ENCODE assay signal across 8 cellular contexts in genomic region chr14:51776102-51776894, GRCh38.
DNase-seq lines count a peak whose midpoint lies in the region; ATAC-seq and TF ChIP-seq lines count a peak whose summit lies in the region.

No MANE protein-coding gene starts in this region.

- H3K27ac ChIP-seq in foreskin keratinocyte: no peak overlapping the region

- peak; percentile 67 for DNase-seq in D341Med (ENCODE audit: low spot score)
- peak; percentile 91 for DNase-seq in H7
- peak; percentile 39 for DNase-seq in NCI-H510A treated with DMSO at 0.1 percent for 48 hours (lab: John Stamatoyannopoulos, UW)
- DNase-seq in activated T-cell treated with anti-CD3 and anti-CD28 coated beads, Interleukin-2, amount 50 U/mL, for 24 hours: peak; percentile 53
- peak; percentile 56 to 77 for DNase-seq in foreskin keratinocyte
- DNase-seq in non-pigmented ciliary epithelial cell (ENCODE audit: low read depth): peak; percentile 46
- no peak for DNase-seq in effector CD4-positive, alpha-beta T cell

- H3K36me3 ChIP-seq in H7 (replicated peaks; ENCODE audit: control insufficient read depth, insufficient read depth, low read length): no peaks in the 10 kb centered on the region

- peaks cover under 1% of the 10 kb centered on the region for H3K27me3 Mint-ChIP-seq in activated T-cell treated with anti-CD3 and anti-CD28 coated beads, Interleukin-2, amount 50 U/mL, for 24 hours

- H3K27me3 ChIP-seq in H7 (ENCODE audit: control insufficient read depth, insufficient read depth, low read length) (no peaks in the 10 kb centered on the region; the same call in none of the 2 replicates), foreskin keratinocyte (peaks cover 7% of the 10 kb centered on the region)

- TF ChIP-seq CTCF in foreskin keratinocyte (conservative IDR thresholded peaks at IDR 0.05): peak; percentile 83

- H3K9me3 Mint-ChIP-seq in activated T-cell treated with anti-CD3 and anti-CD28 coated beads, Interleukin-2, amount 50 U/mL, for 24 hours: no peaks in the 10 kb centered on the region

- ATAC-seq in foreskin keratinocyte: peak; percentile 83
- no peak for ATAC-seq in HG02870 (IDR thresholded peaks at IDR 0.05; ENCODE audit: unreplicated experiment)

- H3K4me1 Mint-ChIP-seq in activated T-cell treated with anti-CD3 and anti-CD28 coated beads, Interleukin-2, amount 50 U/mL, for 24 hours (ENCODE audit: low read depth): peaks cover 17% of the 10 kb centered on the region

- H3K4me3 ChIP-seq in H7 (ENCODE audit: insufficient read depth, low read depth, low read length): no peak overlapping the region

- H3K36me3 Mint-ChIP-seq in activated T-cell treated with anti-CD3 and anti-CD28 coated beads, Interleukin-2, amount 50 U/mL, for 24 hours (ENCODE audit: low read depth): no peaks in the 10 kb centered on the region

- H3K4me3 Mint-ChIP-seq in activated T-cell treated with anti-CD3 and anti-CD28 coated beads, Interleukin-2, amount 50 U/mL, for 24 hours: no peak overlapping the region

- no peak overlapping the region for H3K27ac Mint-ChIP-seq in activated T-cell treated with anti-CD3 and anti-CD28 coated beads, Interleukin-2, amount 50 U/mL, for 24 hours

- H3K4me1 ChIP-seq in foreskin keratinocyte: no peaks in the 10 kb centered on the region
